In genomic region chr1:70353641-70354331, GRCh38 we compare ENCODE assay signal across 8 cellular contexts. TPM values are rescaled to one million over a fixed set of nuclear protein-coding genes. Genes with fewer than 3 reads are reported as not detected.
A peak's percentile ranks its signal among the peaks of the same experiment; 100 is the strongest.
DNase-seq lines count a peak whose midpoint lies in the region; ATAC-seq and TF ChIP-seq lines count a peak whose summit lies in the region.

No MANE protein-coding gene starts in this region.

- H3F3A ChIP-seq in MM.1S (ENCODE audit: insufficient read depth, low read length): peaks cover 7% of the 10 kb centered on the region

- peak overlapping the region; percentile 82 for H3K4me2 ChIP-seq in MM.1S (ENCODE audit: low read depth, low read length)

- peaks cover 57% of the 10 kb centered on the region for H3K79me2 ChIP-seq in MM.1S (ENCODE audit: low read length)

- H2AFZ ChIP-seq in MM.1S (ENCODE audit: low read length): peak overlapping the region; percentile 94

- H4K20me1 ChIP-seq in MM.1S (ENCODE audit: insufficient read depth, low read length): no peaks in the 10 kb centered on the region

- H3K27ac ChIP-seq in MM.1S (ENCODE audit: low read length): peak overlapping the region; percentile 98

- peaks cover 8% of the 10 kb centered on the region for H3K36me3 Mint-ChIP-seq in activated T-cell treated with anti-CD3 and anti-CD28 coated beads, Interleukin-2, amount 50 U/mL, for 4 hours (ENCODE audit: insufficient read depth)

- H3K4me1 ChIP-seq in MM.1S (ENCODE audit: low read length): peaks cover 8% of the 10 kb centered on the region

- peak overlapping the region; percentile 93 for H3K4me3 Mint-ChIP-seq in activated T-cell treated with anti-CD3 and anti-CD28 coated beads, Interleukin-2, amount 50 U/mL, for 4 hours

- H3K9me2 ChIP-seq in MM.1S (replicated peaks; ENCODE audit: insufficient read depth, low read length): no peaks in the 10 kb centered on the region

- no peaks in the 10 kb centered on the region for H3K36me3 ChIP-seq in MM.1S (replicated peaks; ENCODE audit: insufficient read depth, low read length)

- ATAC-seq in activated T-cell treated with anti-CD3 and anti-CD28 coated beads, Interleukin-2, amount 50 U/mL, for 4 hours: peak; percentile 30 to 45
- peak; percentile 24 for ATAC-seq in omental fat pad (ENCODE audit: low FRiP score)

- H3K4me1 Mint-ChIP-seq in activated T-cell treated with anti-CD3 and anti-CD28 coated beads, Interleukin-2, amount 50 U/mL, for 4 hours (ENCODE audit: low read depth): peaks cover 47% of the 10 kb centered on the region

- H3K9me3 ChIP-seq in MM.1S (replicated peaks; ENCODE audit: insufficient read depth, low read length): no peaks in the 10 kb centered on the region

- no peaks in the 10 kb centered on the region for H3K27me3 ChIP-seq in MM.1S (replicated peaks; ENCODE audit: insufficient read depth, low read length)

- H3K9ac ChIP-seq in MM.1S (ENCODE audit: low read length): peak overlapping the region; percentile 99

- CTCF ChIA-PET in HEK293T (lab: Yijun Ruan, JAX): no interaction called here

- POLR2A ChIA-PET in HEK293T (lab: Yijun Ruan, JAX): interaction anchor here (0.8 to 3.8 kb wide), 19 partner anchors 8 to 148 kb away, joined by 3 to 103 read pairs (median 5); partner anchors contain the start of genes CTH, LRRC40 and SRSF11

- DNase-seq in activated CD4-positive, alpha-beta T cell treated with anti-CD3 and anti-CD28 coated beads for 24 hours (ENCODE audit: low read depth in 2 of 2): peak; percentile 7 to 12
- no peak for DNase-seq in activated CD4-positive, alpha-beta T cell treated with anti-CD3 and anti-CD28 coated beads for 4 hours
- DNase-seq in HEK293T (ENCODE audit: extremely low spot score) (peak; percentile 47), MM.1S (peak; percentile 89), foreskin fibroblast (peak; percentile 55 to 73), omental fat pad (ENCODE audit: low spot score) (peak; percentile 24), NCI-H187 (lab: John Stamatoyannopoulos, UW) (no peak)
- DNase-seq in activated T-cell treated with anti-CD3 and anti-CD28 coated beads, Interleukin-2, amount 50 U/mL, for 4 hours: peak; percentile 14

- H3K9me3 Mint-ChIP-seq in activated T-cell treated with anti-CD3 and anti-CD28 coated beads, Interleukin-2, amount 50 U/mL, for 4 hours: no peaks in the 10 kb centered on the region

- TF ChIP-seq CTCF in MM.1S (IDR thresholded peaks at IDR 0.05; ENCODE audit: low read length) (no peak), foreskin fibroblast (IDR thresholded peaks at IDR 0.05; ENCODE audit: low read depth, low read length) (no peak), omental fat pad (IDR thresholded peaks at IDR 0.05) (no peak)

- peak overlapping the region; percentile 94 for H3K4me3 ChIP-seq in MM.1S (ENCODE audit: low read length)
- peak overlapping the region; percentile 72 to 93 for H3K4me3 ChIP-seq in foreskin fibroblast (ENCODE audit: low read depth in 1 of 2, low read length in 2 of 2)

- H3K27me3 Mint-ChIP-seq in activated T-cell treated with anti-CD3 and anti-CD28 coated beads, Interleukin-2, amount 50 U/mL, for 4 hours (ENCODE audit: low read depth): no peaks in the 10 kb centered on the region

TF ChIP-seq in HEK293T, 16 proteins besides CTCF, POLR2A, EP300 and RAD21:
- peak; percentile 29; the same call in 1 of the 2 replicates for TF ChIP-seq PKNOX1 (IDR thresholded peaks at IDR 0.05)
- peak; percentile 64; the same call in 1 of the 2 replicates for TF ChIP-seq ARNT (IDR thresholded peaks at IDR 0.05)
- TF ChIP-seq L3MBTL2 (conservative IDR thresholded peaks at IDR 0.05): 0 out of 2 replicates have a peak, but pooled peaks have one; percentile 27
- TF ChIP-seq HDGF (IDR thresholded peaks at IDR 0.05; ENCODE audit: borderline replicate concordance): no peak

RNA-seq across cellular contexts. Expression of gene ANKRD13C, which starts 0.7 kb away (rescaled TPM):
- 10 to 100 TPM; 24.7 to 26.9 (median 26.5) TPM for total RNA-seq in activated T-cell treated with anti-CD3 and anti-CD28 coated beads, Interleukin-2, amount 50 U/mL, for 4 hours
- 10 to 100 TPM; 19.5 to 29.0 (median 22.5) TPM for total RNA-seq in omental fat pad

RNA-seq across cellular contexts. Expression of gene CTH, which starts 57.3 kb away (rescaled TPM):
- 10 to 100 TPM in 1 of 3 donors, 1 to 10 TPM in 2; 2.5 to 15.8 (median 5.1) TPM for total RNA-seq in activated T-cell treated with anti-CD3 and anti-CD28 coated beads, Interleukin-2, amount 50 U/mL, for 4 hours
- total RNA-seq in omental fat pad: 10 to 100 TPM in 1 of 4 donors, 1 to 10 TPM in 3; 4.9 to 13.3 (median 6.6) TPM

Comparison
In these comparisons a context has a peak if more than half of its experiments do, and no peak if none do; other contexts are left out.
1. DNase-seq: peak in activated CD4-positive, alpha-beta T cell treated with anti-CD3 and anti-CD28 coated beads for 24 hours (2 of 2), HEK293T (single experiment), MM.1S (single experiment), activated T-cell treated with anti-CD3 and anti-CD28 coated beads, Interleukin-2, amount 50 U/mL, for 4 hours (single experiment), foreskin fibroblast (2 of 2) and omental fat pad (single experiment); none in activated CD4-positive, alpha-beta T cell treated with anti-CD3 and anti-CD28 coated beads for 4 hours (0 of 2) and NCI-H187 (0 of 2).